ENCODE assay signal across 1 cellular context in genomic region chr11:62855571-62856332, GRCh38.
A peak's percentile ranks its signal among the peaks of the same experiment; 100 is the strongest.
TF ChIP-seq lines count a peak whose summit lies in the region.

No MANE protein-coding gene starts in this region.

TF ChIP-seq in SK-N-SH, 30 proteins besides CTCF, POLR2A, EP300 and RAD21 (continued from another document):
- peak; percentile 77 for TF ChIP-seq REST (IDR thresholded peaks at IDR 0.05; ENCODE audit: low read depth, low read length)
TF ChIP-seq in SK-N-SH: peak in this region for 12.
